ENCODE assay signal across 8 cellular contexts in genomic region chr1:113140588-113141446, GRCh38.
DNase-seq lines count a peak whose midpoint lies in the region; ATAC-seq and TF ChIP-seq lines count a peak whose summit lies in the region.

No MANE protein-coding gene starts in this region.

- H3K27ac ChIP-seq in Peyer's patch: peak overlapping the region in 1 of 4 donors; percentile 18
- H3K27ac ChIP-seq in neural progenitor cell: no peak overlapping the region

- peak; percentile 73 for ATAC-seq in GM21390 (IDR thresholded peaks at IDR 0.05; ENCODE audit: unreplicated experiment)

- peak overlapping the region; percentile 98 for H2AFZ ChIP-seq in neural progenitor cell (replicated peaks)

- H3K4me3 ChIP-seq in Peyer's patch: no peak overlapping the region
- no peak overlapping the region for H3K4me3 ChIP-seq in fibroblast of pulmonary artery (replicated peaks; ENCODE audit: low read depth, low read length)
- H3K4me3 ChIP-seq in neural progenitor cell: no peak overlapping the region

- H3K4me1 Mint-ChIP-seq in activated T-helper 1 cell treated with anti-CD3 and anti-CD28 coated beads, Interleukin-12 subunit alpha, Interleukin-12 subunit beta, Interleukin-2, Interleukin-4 antibody, amounts not matched to agents 30 ng/mL and 10 ng/mL and 1 ng/mL, durations not matched to agents 14 hours and 24 hours and 36 hours (ENCODE audit: low read depth): peaks cover 15% of the 10 kb centered on the region
- H3K4me1 Mint-ChIP-seq in neural progenitor cell: peaks cover 3% of the 10 kb centered on the region
- H3K4me1 Mint-ChIP-seq in type B pancreatic cell (ENCODE audit: unreplicated experiment): peaks cover 14% of the 10 kb centered on the region

- no peaks in the 10 kb centered on the region for H4K20me1 ChIP-seq in neural progenitor cell (ENCODE audit: low read depth)

- no peak overlapping the region for H3K4me3 Mint-ChIP-seq in activated T-helper 1 cell treated with anti-CD3 and anti-CD28 coated beads, Interleukin-12 subunit alpha, Interleukin-12 subunit beta, Interleukin-2, Interleukin-4 antibody, amounts not matched to agents 30 ng/mL and 10 ng/mL and 1 ng/mL, durations not matched to agents 14 hours and 24 hours and 36 hours
- no peak overlapping the region for H3K4me3 Mint-ChIP-seq in neural progenitor cell
- H3K4me3 Mint-ChIP-seq in type B pancreatic cell: no peak overlapping the region

- no peaks in the 10 kb centered on the region for H3K27me3 Mint-ChIP-seq in activated T-helper 1 cell treated with anti-CD3 and anti-CD28 coated beads, Interleukin-12 subunit alpha, Interleukin-12 subunit beta, Interleukin-2, Interleukin-4 antibody, amounts not matched to agents 30 ng/mL and 10 ng/mL and 1 ng/mL, durations not matched to agents 14 hours and 24 hours and 36 hours (ENCODE audit: insufficient read depth)
- H3K27me3 Mint-ChIP-seq in neural progenitor cell (ENCODE audit: insufficient read depth, low read depth) (no peaks in the 10 kb centered on the region), type B pancreatic cell (no peaks in the 10 kb centered on the region)

- TF ChIP-seq CTCF in Peyer's patch (IDR thresholded peaks at IDR 0.05): peak; percentile 31 to 95 (median 82)
- peak; percentile 88 for TF ChIP-seq CTCF in fibroblast of pulmonary artery (IDR thresholded peaks at IDR 0.05; ENCODE audit: low read length, missing control alignments)
- TF ChIP-seq CTCF in neural progenitor cell (IDR thresholded peaks at IDR 0.05): peak; percentile 98
- peak; percentile 93 for TF ChIP-seq CTCF in type B pancreatic cell (conservative IDR thresholded peaks at IDR 0.05)

- peak; percentile 99 for TF ChIP-seq RAD21 in Ishikawa (IDR thresholded peaks at IDR 0.05; ENCODE audit: low read depth)

- no peak overlapping the region for H3K27ac Mint-ChIP-seq in activated T-helper 1 cell treated with anti-CD3 and anti-CD28 coated beads, Interleukin-12 subunit alpha, Interleukin-12 subunit beta, Interleukin-2, Interleukin-4 antibody, amounts not matched to agents 30 ng/mL and 10 ng/mL and 1 ng/mL, durations not matched to agents 14 hours and 24 hours and 36 hours
- H3K27ac Mint-ChIP-seq in neural progenitor cell: peak overlapping the region; percentile 88
- peak overlapping the region; percentile 70 for H3K27ac Mint-ChIP-seq in type B pancreatic cell

- no peak overlapping the region for H3K9ac ChIP-seq in neural progenitor cell

- no peaks in the 10 kb centered on the region for H3K9me3 Mint-ChIP-seq in activated T-helper 1 cell treated with anti-CD3 and anti-CD28 coated beads, Interleukin-12 subunit alpha, Interleukin-12 subunit beta, Interleukin-2, Interleukin-4 antibody, amounts not matched to agents 30 ng/mL and 10 ng/mL and 1 ng/mL, durations not matched to agents 14 hours and 24 hours and 36 hours
- no peaks in the 10 kb centered on the region for H3K9me3 Mint-ChIP-seq in neural progenitor cell
- no peaks in the 10 kb centered on the region for H3K9me3 Mint-ChIP-seq in type B pancreatic cell

- intact Hi-C loops in activated T-helper 1 cell treated with anti-CD3 and anti-CD28 coated beads, Interleukin-12 subunit alpha, Interleukin-12 subunit beta, Interleukin-2, Interleukin-4 antibody, amounts not matched to agents 30 ng/mL and 10 ng/mL and 1 ng/mL, durations not matched to agents 14 hours and 24 hours and 36 hours (cut with micrococcal nuclease): loop anchor here (1.0 to 10.0 kb wide), 6 partner anchors 251 to 671 kb away; partner anchors contain the start of genes MAGI3 and RSBN1

- H3F3A ChIP-seq in neural progenitor cell (ENCODE audit: low read depth): no peaks in the 10 kb centered on the region

- H3K27me3 ChIP-seq in Peyer's patch (no peaks in the 10 kb centered on the region), neural progenitor cell (no peaks in the 10 kb centered on the region)

- no peaks in the 10 kb centered on the region for H3K9me3 ChIP-seq in Peyer's patch
- no peaks in the 10 kb centered on the region for H3K9me3 ChIP-seq in neural progenitor cell (ENCODE audit: low read depth)

- no peak overlapping the region for H3K4me2 ChIP-seq in neural progenitor cell

- DNase-seq in DMS 273 (lab: John Stamatoyannopoulos, UW; ENCODE audit: unreplicated experiment): peak; percentile 87
- DNase-seq in Peyer's patch: peak; percentile 49 to 83 (median 57)
- peak; percentile 24 for DNase-seq in activated T-helper 1 cell treated with anti-CD3 and anti-CD28 coated beads, Interleukin-12 subunit alpha, Interleukin-12 subunit beta, Interleukin-2, Interleukin-4 antibody, amounts not matched to agents 30 ng/mL and 10 ng/mL and 1 ng/mL, durations not matched to agents 14 hours and 24 hours and 36 hours (ENCODE audit: low spot score)
- peak; percentile 79 for DNase-seq in fibroblast of pulmonary artery (ENCODE audit: low read depth)
- DNase-seq in neural progenitor cell (ENCODE audit: low spot score): peak; percentile 86
- no peak for DNase-seq in type B pancreatic cell (ENCODE audit: extremely low spot score, unreplicated experiment)

- no peaks in the 10 kb centered on the region for H3K79me2 ChIP-seq in neural progenitor cell (ENCODE audit: low read depth)

- H3K4me1 ChIP-seq in Peyer's patch: peaks cover 0 to 11% (median 3%) of the 10 kb centered on the region in 4 donors
- H3K4me1 ChIP-seq in neural progenitor cell: no peaks in the 10 kb centered on the region

- H3K36me3 Mint-ChIP-seq in activated T-helper 1 cell treated with anti-CD3 and anti-CD28 coated beads, Interleukin-12 subunit alpha, Interleukin-12 subunit beta, Interleukin-2, Interleukin-4 antibody, amounts not matched to agents 30 ng/mL and 10 ng/mL and 1 ng/mL, durations not matched to agents 14 hours and 24 hours and 36 hours (ENCODE audit: low read depth): no peaks in the 10 kb centered on the region
- no peaks in the 10 kb centered on the region for H3K36me3 Mint-ChIP-seq in neural progenitor cell
- H3K36me3 Mint-ChIP-seq in type B pancreatic cell: no peaks in the 10 kb centered on the region

- TF ChIP-seq EP300 in Ishikawa (IDR thresholded peaks at IDR 0.05; ENCODE audit: borderline replicate concordance): no peak

- H3K36me3 ChIP-seq in Peyer's patch (no peaks in the 10 kb centered on the region), neural progenitor cell (no peaks in the 10 kb centered on the region)

- TF ChIP-seq POLR2A in Peyer's patch (IDR thresholded peaks at IDR 0.05): no peak

TF ChIP-seq in Ishikawa, 13 proteins besides CTCF, POLR2A, EP300 and RAD21:
- TF ChIP-seq MAX (IDR thresholded peaks at IDR 0.05) (no peak), CREB1 (IDR thresholded peaks at IDR 0.05; ENCODE audit: low read depth) (no peak), NFIC (IDR thresholded peaks at IDR 0.05) (0 out of 2 replicates have a peak, but pooled peaks have one; percentile 14), EGR1 (IDR thresholded peaks at IDR 0.05) (no peak)
